In the genomic region with DNA sequence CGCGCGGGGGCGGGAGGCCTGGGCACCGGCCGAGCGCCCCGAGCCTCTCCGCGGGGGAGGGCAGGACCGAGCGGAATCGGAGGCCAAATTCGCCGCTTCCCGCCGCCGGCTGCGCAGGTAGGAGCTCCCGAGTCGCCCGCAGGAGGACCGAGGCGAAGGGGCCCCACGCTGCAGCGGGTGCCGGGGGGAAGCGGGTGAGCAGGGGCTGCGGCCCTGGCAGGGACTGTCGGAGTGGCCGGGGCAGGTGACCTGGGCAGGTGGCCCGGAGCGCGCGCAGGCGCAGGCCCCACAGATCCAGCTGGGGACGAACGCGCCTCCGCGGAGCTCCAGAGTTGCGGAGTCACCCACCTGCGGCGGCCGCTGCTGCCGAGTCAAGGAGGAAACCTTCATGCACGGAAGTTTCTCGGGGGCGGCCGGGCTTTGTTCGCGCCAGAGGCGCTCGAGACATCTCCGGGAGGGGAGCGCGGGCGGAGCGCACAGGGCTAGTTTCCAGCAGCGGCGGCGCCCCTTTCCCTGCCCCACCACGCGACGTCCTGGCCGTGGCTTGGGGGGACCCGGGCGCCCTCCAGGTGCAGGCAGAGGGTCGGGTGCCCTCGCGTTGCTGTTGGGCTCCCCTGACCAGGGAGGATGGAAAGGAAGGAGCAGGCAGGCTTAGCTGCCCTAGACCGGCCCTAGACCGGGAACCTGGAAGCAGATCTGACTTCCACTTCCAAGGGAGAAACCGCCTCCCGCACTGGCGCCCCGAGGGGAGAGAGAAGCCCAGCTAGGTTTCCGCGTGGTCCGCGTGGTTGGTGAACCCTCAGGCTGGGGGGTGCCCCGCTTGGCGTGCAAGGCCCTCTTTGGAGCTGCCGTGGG, we compare ENCODE assay signal across 8 cellular contexts. TPM values are rescaled to one million over a fixed set of nuclear protein-coding genes. Genes with fewer than 3 reads are reported as not detected.
DNase-seq lines count a peak whose midpoint lies in the region; ATAC-seq and TF ChIP-seq lines count a peak whose summit lies in the region.

No MANE protein-coding gene starts in this region.

- no peaks in the 10 kb centered on the region for H3K4me1 Mint-ChIP-seq in activated CD4-positive, alpha-beta memory T cell treated with anti-CD3 and anti-CD28 coated beads for 36 hours (ENCODE audit: low read depth)
- H3K4me1 Mint-ChIP-seq in natural killer cell, result peaks cover 5 to 18% of the 10 kb centered on the region in 2 donors

- no peaks in the 10 kb centered on the region for H3K4me1 ChIP-seq in endocrine pancreas (ENCODE audit: control insufficient read depth, insufficient read depth, low read length)
- peaks cover 14% of the 10 kb centered on the region for H3K4me1 ChIP-seq in thymus (ENCODE audit: control insufficient read depth, insufficient read depth, low read length)

- H3K9me3 Mint-ChIP-seq in activated CD4-positive, alpha-beta memory T cell treated with anti-CD3 and anti-CD28 coated beads for 36 hours, result no peaks in the 10 kb centered on the region
- H3K9me3 Mint-ChIP-seq in natural killer cell, result no peaks in the 10 kb centered on the region

- intact Hi-C loops in activated CD4-positive, alpha-beta memory T cell treated with anti-CD3 and anti-CD28 coated beads for 36 hours (cut with micrococcal nuclease), result loop anchor here (1.0 to 10.0 kb wide), 3 partner anchors 8 to 282 kb away; partner anchors contain the start of gene DIDO1
- intact Hi-C loops in natural killer cell (cut with micrococcal nuclease), result no loop called here

- ATAC-seq in GM21717 (IDR thresholded peaks at IDR 0.05; ENCODE audit: unreplicated experiment), result peak; percentile 21
- peak; percentile 27 to 55 (median 29) for ATAC-seq in natural killer cell

- H3K4me3 Mint-ChIP-seq in activated CD4-positive, alpha-beta memory T cell treated with anti-CD3 and anti-CD28 coated beads for 36 hours, result peak overlapping the region; percentile 77
- peak overlapping the region; percentile 64 for H3K4me3 Mint-ChIP-seq in natural killer cell

- H3K27me3 ChIP-seq in MG63, result no peaks in the 10 kb centered on the region; the same call in 1 of the 2 replicates
- no peaks in the 10 kb centered on the region for H3K27me3 ChIP-seq in endocrine pancreas (ENCODE audit: control insufficient read depth, insufficient read depth, low read length)
- H3K27me3 ChIP-seq in thymus (ENCODE audit: control insufficient read depth, insufficient read depth), result peaks cover 8% of the 10 kb centered on the region

- H3K27ac ChIP-seq in thymus (ENCODE audit: low read depth), result no peak overlapping the region

- TF ChIP-seq CTCF in natural killer cell (IDR thresholded peaks at IDR 0.05), result no peak

- peak; percentile 59 for DNase-seq in Caki2 (ENCODE audit: low read depth)
- peak; percentile 58 for DNase-seq in MG63
- peak; percentile 70 for DNase-seq in activated CD4-positive, alpha-beta memory T cell treated with anti-CD3 and anti-CD28 coated beads for 36 hours
- DNase-seq in natural killer cell, result peak; percentile 44
- DNase-seq in NCI-H187 (lab: John Stamatoyannopoulos, UW), result no peak

- in situ Hi-C loops in Caki2 (cut with HindIII; ENCODE audit: low pct_unique_long_range_greater_than_20kb, low sequenced_read_pairs), result no loop called here

- peak overlapping the region; percentile 77 for H3K4me3 ChIP-seq in MG63
- H3K4me3 ChIP-seq in endocrine pancreas (ENCODE audit: control insufficient read depth, insufficient read depth, low read length), result no peak overlapping the region
- H3K4me3 ChIP-seq in thymus (ENCODE audit: low read length), result peak overlapping the region; percentile 60

- POLR2A ChIA-PET in activated CD4-positive, alpha-beta memory T cell treated with anti-CD3 and anti-CD28 coated beads for 36 hours (lab: Charles Lee), result interaction anchor here (0.5 to 2.6 kb wide), 17 partner anchors 9 to 252 kb away, joined by 3 to 21 read pairs (median 4); partner anchors contain the start of genes MRGBP and NTSR1

- H3K27ac Mint-ChIP-seq in activated CD4-positive, alpha-beta memory T cell treated with anti-CD3 and anti-CD28 coated beads for 36 hours, result no peak overlapping the region
- no peak overlapping the region for H3K27ac Mint-ChIP-seq in natural killer cell

- H3K9me3 ChIP-seq in MG63 (no peaks in the 10 kb centered on the region), endocrine pancreas (ENCODE audit: control insufficient read depth, low read length) (no peaks in the 10 kb centered on the region), thymus (ENCODE audit: control insufficient read depth) (no peaks in the 10 kb centered on the region)

- H3K36me3 ChIP-seq in MG63 (peaks cover 27% of the 10 kb centered on the region), endocrine pancreas (ENCODE audit: control insufficient read depth, insufficient read depth, low read length) (no peaks in the 10 kb centered on the region), thymus (ENCODE audit: control insufficient read depth, insufficient read depth) (no peaks in the 10 kb centered on the region)

- H3K36me3 Mint-ChIP-seq in activated CD4-positive, alpha-beta memory T cell treated with anti-CD3 and anti-CD28 coated beads for 36 hours, result peaks cover 4% of the 10 kb centered on the region
- H3K36me3 Mint-ChIP-seq in natural killer cell, result no peaks in the 10 kb centered on the region

- 4% methylated on average over 84 of the region's 84 CpGs for WGBS in thymus

- CTCF ChIA-PET in activated CD4-positive, alpha-beta memory T cell treated with anti-CD3 and anti-CD28 coated beads for 36 hours (lab: Charles Lee), result interaction anchor here (1.0 to 4.0 kb wide), 8 partner anchors 8 to 165 kb away, joined by 3 to 17 read pairs (median 5); no protein-coding TSS in a partner anchor

- peak overlapping the region; percentile 41 for H3K9ac ChIP-seq in endocrine pancreas (ENCODE audit: control insufficient read depth, insufficient read depth, low read length)

- no peaks in the 10 kb centered on the region for H3K27me3 Mint-ChIP-seq in activated CD4-positive, alpha-beta memory T cell treated with anti-CD3 and anti-CD28 coated beads for 36 hours
- H3K27me3 Mint-ChIP-seq in natural killer cell (ENCODE audit: low read depth in 2 of 2), result no peaks in the 10 kb centered on the region

RNA-seq across cellular contexts. Expression of gene SLCO4A1, which starts 0.6 kb away (rescaled TPM):
- 65.5 and 77.6 TPM in 2 replicates for total RNA-seq in Caki2 (2014; rRNA removed; shearing (Covaris generic); ENCODE audit: low replicate concordance)
- total RNA-seq in MG63 (2014; rRNA removed; shearing (Covaris generic); ENCODE audit: low replicate concordance), result 10.7 and 23.0 TPM in 2 replicates
- 10 to 100 TPM; 29.6 to 30.7 TPM for total RNA-seq in activated CD4-positive, alpha-beta memory T cell treated with anti-CD3 and anti-CD28 coated beads for 36 hours
- total RNA-seq in natural killer cell, result 1 to 10 TPM in 2 of 3 donors, under 1 TPM in 1; 0.59 to 1.4 (median 1.1) TPM
- polyA plus RNA-seq in thymus, result 13.4 TPM

Comparison
In these comparisons a context has a peak if more than half of its experiments do, and no peak if none do; other contexts are left out.
1. DNase-seq: peak in Caki2 (single experiment), MG63 (single experiment), activated CD4-positive, alpha-beta memory T cell treated with anti-CD3 and anti-CD28 coated beads for 36 hours (single experiment) and natural killer cell (single experiment); none in NCI-H187 (0 of 2).